1 cellular context compared by ENCODE assay signal in the genomic region with DNA sequence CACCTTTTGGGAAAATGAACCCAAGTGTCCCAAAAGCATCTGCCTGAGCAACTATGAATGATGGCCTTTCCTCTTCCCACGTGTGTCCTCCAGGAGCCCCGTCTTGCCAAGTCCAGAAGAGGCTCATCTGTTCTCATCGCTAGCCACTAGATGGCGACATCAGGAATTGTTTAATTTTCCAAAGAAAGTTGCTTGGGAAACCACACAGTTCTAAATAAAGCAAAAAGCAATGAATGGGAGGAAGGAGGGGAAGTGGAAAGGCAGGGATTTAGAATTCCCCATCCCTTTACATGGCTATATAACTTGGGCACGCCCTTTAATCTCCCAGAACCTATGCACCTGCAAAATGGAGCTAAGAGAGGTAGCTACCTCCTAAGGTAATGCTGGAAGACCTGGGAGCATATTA.
TF ChIP-seq lines count a peak whose summit lies in the region.

No MANE protein-coding gene starts in this region.

TF ChIP-seq in WTC11, 78 proteins besides CTCF, POLR2A, EP300 and RAD21 (continued from another document):
- TF ChIP-seq, protein P1, sequence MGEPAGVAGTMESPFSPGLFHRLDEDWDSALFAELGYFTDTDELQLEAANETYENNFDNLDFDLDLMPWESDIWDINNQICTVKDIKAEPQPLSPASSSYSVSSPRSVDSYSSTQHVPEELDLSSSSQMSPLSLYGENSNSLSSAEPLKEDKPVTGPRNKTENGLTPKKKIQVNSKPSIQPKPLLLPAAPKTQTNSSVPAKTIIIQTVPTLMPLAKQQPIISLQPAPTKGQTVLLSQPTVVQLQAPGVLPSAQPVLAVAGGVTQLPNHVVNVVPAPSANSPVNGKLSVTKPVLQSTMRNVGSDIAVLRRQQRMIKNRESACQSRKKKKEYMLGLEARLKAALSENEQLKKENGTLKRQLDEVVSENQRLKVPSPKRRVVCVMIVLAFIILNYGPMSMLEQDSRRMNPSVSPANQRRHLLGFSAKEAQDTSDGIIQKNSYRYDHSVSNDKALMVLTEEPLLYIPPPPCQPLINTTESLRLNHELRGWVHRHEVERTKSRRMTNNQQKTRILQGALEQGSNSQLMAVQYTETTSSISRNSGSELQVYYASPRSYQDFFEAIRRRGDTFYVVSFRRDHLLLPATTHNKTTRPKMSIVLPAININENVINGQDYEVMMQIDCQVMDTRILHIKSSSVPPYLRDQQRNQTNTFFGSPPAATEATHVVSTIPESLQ (CRISPR knock-in tag; IDR thresholded peaks at IDR 0.05), result no peak
- TF ChIP-seq, protein P2, sequence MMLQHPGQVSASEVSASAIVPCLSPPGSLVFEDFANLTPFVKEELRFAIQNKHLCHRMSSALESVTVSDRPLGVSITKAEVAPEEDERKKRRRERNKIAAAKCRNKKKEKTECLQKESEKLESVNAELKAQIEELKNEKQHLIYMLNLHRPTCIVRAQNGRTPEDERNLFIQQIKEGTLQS (CRISPR knock-in tag; conservative IDR thresholded peaks at IDR 0.05), result no peak
- TF ChIP-seq ZNF671 (CRISPR knock-in tag; IDR thresholded peaks at IDR 0.05), result no peak
- no peak for TF ChIP-seq RORB (CRISPR knock-in tag; IDR thresholded peaks at IDR 0.05)
- TF ChIP-seq, protein P3, sequence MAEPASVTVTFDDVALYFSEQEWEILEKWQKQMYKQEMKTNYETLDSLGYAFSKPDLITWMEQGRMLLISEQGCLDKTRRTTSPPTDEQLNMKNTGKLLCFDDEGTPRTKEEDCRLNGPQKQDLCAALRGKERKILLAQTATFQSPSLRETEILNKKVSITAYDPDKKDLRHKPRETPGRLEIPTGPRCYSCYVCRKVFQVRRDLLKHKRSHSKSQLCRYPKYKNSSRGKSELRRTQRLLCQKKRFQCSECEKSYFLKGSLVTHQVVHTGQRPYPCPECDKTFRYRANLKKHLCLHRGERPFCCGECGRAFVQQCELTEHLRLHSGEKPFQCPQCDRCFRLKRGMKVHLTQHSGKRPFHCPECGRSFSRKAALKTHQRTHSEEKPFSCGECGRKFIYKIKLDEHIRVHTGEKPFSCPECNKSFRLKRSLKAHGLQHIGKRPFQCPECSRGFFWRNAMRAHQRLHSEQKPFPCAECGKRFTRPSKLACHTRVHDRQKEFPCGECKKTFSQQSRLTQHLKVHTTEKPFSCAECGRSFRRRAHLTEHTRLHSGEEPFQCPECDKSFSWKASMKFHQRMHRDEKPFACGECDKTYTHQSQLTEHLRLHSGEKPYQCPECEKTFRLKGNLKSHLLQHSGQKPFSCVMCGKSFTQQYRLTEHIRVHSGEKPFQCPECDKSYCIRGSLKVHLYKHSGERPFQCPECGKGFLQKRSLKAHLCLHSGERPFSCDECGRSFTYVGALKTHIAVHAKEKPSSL (CRISPR knock-in tag; conservative IDR thresholded peaks at IDR 0.05), result no peak
- no peak for TF ChIP-seq MXD4 (CRISPR knock-in tag; IDR thresholded peaks at IDR 0.05; ENCODE audit: borderline replicate concordance)
- TF ChIP-seq, protein P4, sequence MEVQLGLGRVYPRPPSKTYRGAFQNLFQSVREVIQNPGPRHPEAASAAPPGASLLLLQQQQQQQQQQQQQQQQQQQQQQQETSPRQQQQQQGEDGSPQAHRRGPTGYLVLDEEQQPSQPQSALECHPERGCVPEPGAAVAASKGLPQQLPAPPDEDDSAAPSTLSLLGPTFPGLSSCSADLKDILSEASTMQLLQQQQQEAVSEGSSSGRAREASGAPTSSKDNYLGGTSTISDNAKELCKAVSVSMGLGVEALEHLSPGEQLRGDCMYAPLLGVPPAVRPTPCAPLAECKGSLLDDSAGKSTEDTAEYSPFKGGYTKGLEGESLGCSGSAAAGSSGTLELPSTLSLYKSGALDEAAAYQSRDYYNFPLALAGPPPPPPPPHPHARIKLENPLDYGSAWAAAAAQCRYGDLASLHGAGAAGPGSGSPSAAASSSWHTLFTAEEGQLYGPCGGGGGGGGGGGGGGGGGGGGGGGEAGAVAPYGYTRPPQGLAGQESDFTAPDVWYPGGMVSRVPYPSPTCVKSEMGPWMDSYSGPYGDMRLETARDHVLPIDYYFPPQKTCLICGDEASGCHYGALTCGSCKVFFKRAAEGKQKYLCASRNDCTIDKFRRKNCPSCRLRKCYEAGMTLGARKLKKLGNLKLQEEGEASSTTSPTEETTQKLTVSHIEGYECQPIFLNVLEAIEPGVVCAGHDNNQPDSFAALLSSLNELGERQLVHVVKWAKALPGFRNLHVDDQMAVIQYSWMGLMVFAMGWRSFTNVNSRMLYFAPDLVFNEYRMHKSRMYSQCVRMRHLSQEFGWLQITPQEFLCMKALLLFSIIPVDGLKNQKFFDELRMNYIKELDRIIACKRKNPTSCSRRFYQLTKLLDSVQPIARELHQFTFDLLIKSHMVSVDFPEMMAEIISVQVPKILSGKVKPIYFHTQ (CRISPR knock-in tag; IDR thresholded peaks at IDR 0.05), result no peak
- no peak for TF ChIP-seq SMAD3 (CRISPR knock-in tag; IDR thresholded peaks at IDR 0.05; ENCODE audit: borderline replicate concordance)
- TF ChIP-seq, protein P5, sequence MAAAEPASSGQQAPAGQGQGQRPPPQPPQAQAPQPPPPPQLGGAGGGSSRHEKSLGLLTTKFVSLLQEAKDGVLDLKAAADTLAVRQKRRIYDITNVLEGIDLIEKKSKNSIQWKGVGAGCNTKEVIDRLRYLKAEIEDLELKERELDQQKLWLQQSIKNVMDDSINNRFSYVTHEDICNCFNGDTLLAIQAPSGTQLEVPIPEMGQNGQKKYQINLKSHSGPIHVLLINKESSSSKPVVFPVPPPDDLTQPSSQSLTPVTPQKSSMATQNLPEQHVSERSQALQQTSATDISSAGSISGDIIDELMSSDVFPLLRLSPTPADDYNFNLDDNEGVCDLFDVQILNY (CRISPR knock-in tag; IDR thresholded peaks at IDR 0.05), result no peak
